ENCODE assay signal across 9 cellular contexts in genomic region chr1:2561898-2562895, GRCh38. TPM values are rescaled to one million over a fixed set of nuclear protein-coding genes. Genes with fewer than 3 reads are reported as not detected.
DNase-seq lines count a peak whose midpoint lies in the region; FAIRE-seq and TF ChIP-seq lines count a peak whose summit lies in the region.
"Had no signal": no experiment of that assay in that cellular context is flagged by ENCODE, and none has a peak within 500 bp of the region (broad histone marks: within the 10 kb centered on the region; RNA-seq: fewer than 3 reads in every experiment).

No MANE protein-coding gene starts in this region.

- no peak overlapping the region for H3K27ac ChIP-seq in VCaP
- H3K27ac ChIP-seq in kidney (ENCODE audit: low read depth in 2 of 2, low read length in 2 of 2), result no peak overlapping the region
- H3K27ac ChIP-seq in SJCRH30, result no peak overlapping the region

- H3K4me1 ChIP-seq in kidney (ENCODE audit: control insufficient read depth in 1 of 2, insufficient read depth in 1 of 2, low read depth in 1 of 2, low read length in 2 of 2) (peaks cover 5 to 15% of the 10 kb centered on the region in 2 donors), SJCRH30 (no peaks in the 10 kb centered on the region; the same call in 1 of the 2 replicates)

- TF ChIP-seq CTCF in AG09309 (IDR thresholded peaks at IDR 0.05; ENCODE audit: control insufficient read depth, insufficient read depth, low read depth, low read length, missing control alignments) (peak; percentile 49), GM12872 (IDR thresholded peaks at IDR 0.05; ENCODE audit: insufficient read depth, low read depth, low read length) (peak; percentile 74), VCaP (conservative IDR thresholded peaks at IDR 0.05) (peak; percentile 58), kidney (IDR thresholded peaks at IDR 0.05; ENCODE audit: borderline replicate concordance, extremely low read depth, insufficient read depth) (peak; percentile 17)

- FAIRE-seq in kidney (lab: Jason Lieb, UNC) (no peak), H54 (lab: Jason Lieb, UNC) (no peak)

- H3K9ac ChIP-seq in kidney (ENCODE audit: low read length in 2 of 2), result no peak overlapping the region

- H3K9me3 ChIP-seq in kidney (ENCODE audit: control insufficient read depth in 1 of 2, low read length in 2 of 2) (no peaks in the 10 kb centered on the region), SJCRH30 (replicated peaks) (no peaks in the 10 kb centered on the region)

- no peak for DNase-seq in AG09309 (ENCODE audit: low read depth)
- peak; percentile 70 for DNase-seq in kidney
- DNase-seq in hepatic stellate cell (ENCODE audit: low spot score), result no peak
- no peak for DNase-seq in H54 (ENCODE audit: insufficient read length, low spot score)
- no peak for DNase-seq in inferior parietal cortex (ENCODE audit: extremely low spot score)
- no peak for DNase-seq in SJCRH30
- DNase-seq: activated CD8-positive, alpha-beta memory T cell treated with anti-CD3 and anti-CD28 coated beads, Interleukin-2, amount 50 U/mL, for 48 hours had no signal

- H3K4me3 ChIP-seq in AG09309 (ENCODE audit: control insufficient read depth, low read depth, low read length) (no peak overlapping the region), kidney (ENCODE audit: low read length in 2 of 2) (no peak overlapping the region), SJCRH30 (no peak overlapping the region)

- TF ChIP-seq POLR2A in H54 (IDR thresholded peaks at IDR 0.05; ENCODE audit: low read depth, low read length), result no peak

- peaks cover 92% of the 10 kb centered on the region for H3K27me3 ChIP-seq in SJCRH30

- intact Hi-C loops in kidney (cut with DNase I), result no loop called here

- H3K36me3 ChIP-seq in kidney (ENCODE audit: control insufficient read depth in 1 of 2, insufficient read depth in 2 of 2, low read length in 2 of 2) (no peaks in the 10 kb centered on the region), SJCRH30 (no peaks in the 10 kb centered on the region)

RNA-seq across cellular contexts. Expression of gene TNFRSF14, which starts 6.0 kb away (rescaled TPM):
- total RNA-seq in kidney, result 95.0 TPM
- polyA plus RNA-seq in kidney (ENCODE audit: insufficient read depth, low read depth, low replicate concordance), result 99.1 TPM
- total RNA-seq in SJCRH30 (2014; rRNA removed; shearing (Covaris generic)), result 0.51 TPM in 1 of 2 replicates, not detected in the other

RNA-seq across cellular contexts. Expression of gene PRXL2B, which starts 24.4 kb away (rescaled TPM):
- 39.5 TPM for total RNA-seq in kidney
- polyA plus RNA-seq in kidney (ENCODE audit: insufficient read depth, low read depth, low replicate concordance), result 25.6 TPM
- 21.3 and 22.5 TPM in 2 replicates for total RNA-seq in SJCRH30 (2014; rRNA removed; shearing (Covaris generic))

RNA-seq across cellular contexts. Expression of gene HES5, which starts 32.1 kb away (rescaled TPM):
- total RNA-seq in kidney, result 0.44 TPM
- not detected for polyA plus RNA-seq in kidney (ENCODE audit: insufficient read depth, low read depth, low replicate concordance)
- not detected in 2 replicates for total RNA-seq in SJCRH30 (2014; rRNA removed; shearing (Covaris generic))

RNA-seq across cellular contexts. Expression of gene PANK4, which starts 35.8 kb away (rescaled TPM):
- total RNA-seq in kidney, result 33.7 TPM
- 13.3 TPM for polyA plus RNA-seq in kidney (ENCODE audit: insufficient read depth, low read depth, low replicate concordance)
- total RNA-seq in SJCRH30 (2014; rRNA removed; shearing (Covaris generic)), result 42.1 and 48.8 TPM in 2 replicates

Comparison
In these comparisons a context has a peak if more than half of its experiments do, and no peak if none do; other contexts are left out.
1. CTCF ChIP-seq: peak in every context shown above with its lines; median percentile 74 in GM12872; 58 in VCaP; 49 in AG09309; 17 in kidney.
2. RNA of gene TNFRSF14, which starts 6.0 kb away (total RNA-seq): 95.0 TPM in kidney (single experiment); 0.51 TPM in SJCRH30; every median in the first group is over 10 times any median in the second.